ENCODE assay signal across 23 cellular contexts in genomic region chr7:157528785-157529341, GRCh38.
DNase-seq lines count a peak whose midpoint lies in the region; ATAC-seq and TF ChIP-seq lines count a peak whose summit lies in the region.
"Had no signal": no experiment of that assay in that cellular context is flagged by ENCODE, and none has a peak within 500 bp of the region (broad histone marks: within the 10 kb centered on the region; RNA-seq: fewer than 3 reads in every experiment).

No MANE protein-coding gene starts in this region.

- H3K79me2 ChIP-seq in GM23338 (replicated peaks; ENCODE audit: insufficient read depth) = no peaks in the 10 kb centered on the region

- no peaks in the 10 kb centered on the region for H3K4me1 ChIP-seq in left ventricle myocardium inferior
- no peaks in the 10 kb centered on the region for H3K4me1 ChIP-seq in GM23338 (ENCODE audit: insufficient read depth)

- ATAC-seq in left cardiac atrium (no peak), GM23338 (no peak), HG03565 (IDR thresholded peaks at IDR 0.05; ENCODE audit: unreplicated experiment) (no peak)
- ATAC-seq: activated naive CD4-positive, alpha-beta T cell treated with anti-CD3 and anti-CD28 coated beads, Interleukin-2, amount 50 U/mL, for 72 hours; HCT116; stimulated activated memory B cell treated with anti-CD40 and anti-IgM and Interleukin-4, amounts not matched to agents 10 μg/mL and 1 μg/mL and 100 μg/mL, for 72 hours had no signal

- H3K27me3 Mint-ChIP-seq in activated CD4-positive, alpha-beta memory T cell treated with anti-CD3 and anti-CD28 coated beads, Interleukin-2, amount 10 ng/mL, durations not matched to agents 7 days and 5 days = peaks cover 35% of the 10 kb centered on the region
- H3K27me3 Mint-ChIP-seq in osteocyte (ENCODE audit: unreplicated experiment) (no peaks in the 10 kb centered on the region), GM23338 (ENCODE audit: insufficient read depth, low read depth, poor library complexity) (peaks cover 8% of the 10 kb centered on the region)
- H3K27me3 Mint-ChIP-seq: stimulated activated memory B cell treated with anti-CD40 and anti-IgM and Interleukin-4, amounts not matched to agents 10 μg/mL and 1 μg/mL and 100 μg/mL, for 72 hours had no signal

- TF ChIP-seq CTCF in left ventricle myocardium inferior (IDR thresholded peaks at IDR 0.05; ENCODE audit: borderline replicate concordance) (no peak), osteocyte (IDR thresholded peaks at IDR 0.05) (no peak), GM23338 (conservative IDR thresholded peaks at IDR 0.05; ENCODE audit: low read depth in 2 of 2) (no peak)

- POLR2A ChIA-PET in activated CD4-positive, alpha-beta memory T cell treated with anti-CD3 and anti-CD28 coated beads, Interleukin-2, amount 10 ng/mL, durations not matched to agents 7 days and 5 days (lab: Charles Lee) = no interaction called here

- H3K4me1 Mint-ChIP-seq in activated CD4-positive, alpha-beta memory T cell treated with anti-CD3 and anti-CD28 coated beads, Interleukin-2, amount 10 ng/mL, durations not matched to agents 7 days and 5 days = no peaks in the 10 kb centered on the region
- H3K4me1 Mint-ChIP-seq in osteocyte (ENCODE audit: unreplicated experiment) (no peaks in the 10 kb centered on the region), GM23338 (no peaks in the 10 kb centered on the region)
- H3K4me1 Mint-ChIP-seq: central memory CD8-positive, alpha-beta T cell; stimulated activated memory B cell treated with anti-CD40 and anti-IgM and Interleukin-4, amounts not matched to agents 10 μg/mL and 1 μg/mL and 100 μg/mL, for 72 hours had no signal

- no peaks in the 10 kb centered on the region for H3K9me2 ChIP-seq in GM23338 (ENCODE audit: insufficient read depth)

- CTCF ChIA-PET in activated CD4-positive, alpha-beta memory T cell treated with anti-CD3 and anti-CD28 coated beads, Interleukin-2, amount 10 ng/mL, durations not matched to agents 7 days and 5 days (lab: Charles Lee) = no interaction called here

- H3K27ac ChIP-seq in left ventricle myocardium inferior (replicated peaks) = no peak overlapping the region
- H3K27ac ChIP-seq in GM23338 (ENCODE audit: low read depth) = no peak overlapping the region
- H3K27ac ChIP-seq: neutrophil, RWPE1, VCaP had no signal

- H2AFZ ChIP-seq in GM23338 = no peak overlapping the region

- peak; percentile 14 for DNase-seq in left cardiac atrium
- DNase-seq in left ventricle myocardium inferior = no peak
- peak; percentile 11 for DNase-seq in activated CD4-positive, alpha-beta memory T cell treated with anti-CD3 and anti-CD28 coated beads, Interleukin-2, amount 10 ng/mL, durations not matched to agents 7 days and 5 days
- DNase-seq in osteocyte (ENCODE audit: extremely low spot score, unreplicated experiment) = peak; percentile 69
- DNase-seq in GM23338 (ENCODE audit: low spot score) = no peak
- no peak for DNase-seq in NCI-H82 treated with DMSO at 0.1 percent for 48 hours (lab: John Stamatoyannopoulos, UW; ENCODE audit: unreplicated experiment)
- DNase-seq: activated CD4-positive, alpha-beta T cell treated with anti-CD3 and anti-CD28 coated beads, Interleukin-2, amount 50 U/mL, for 1 hour; CD4-positive, CD25-positive, alpha-beta regulatory T cell; Kasumi-1; kidney glomerular epithelial cell; mesenchymal stem cell; NCI-H1092 treated with DMSO at 0.1 percent for 48 hours; NCI-H1930; stimulated activated CD4-positive, alpha-beta T cell treated with anti-CD3 and anti-CD28 coated beads, Interleukin-2, amount 100 ng/mL, for 48 hours had no signal

- H3K36me3 ChIP-seq in left ventricle myocardium inferior (no peaks in the 10 kb centered on the region), GM23338 (ENCODE audit: insufficient read depth) (no peaks in the 10 kb centered on the region)
- H3K36me3 ChIP-seq: neutrophil had no signal

- intact Hi-C loops in left cardiac atrium (cut with DNase I) (no loop called here), left ventricle myocardium inferior (cut with micrococcal nuclease) (no loop called here)

- peaks cover 3% of the 10 kb centered on the region for H3K9me3 Mint-ChIP-seq in activated CD4-positive, alpha-beta memory T cell treated with anti-CD3 and anti-CD28 coated beads, Interleukin-2, amount 10 ng/mL, durations not matched to agents 7 days and 5 days
- peaks cover 17% of the 10 kb centered on the region for H3K9me3 Mint-ChIP-seq in osteocyte (ENCODE audit: unreplicated experiment)
- H3K9me3 Mint-ChIP-seq in GM23338 = peaks cover 95% of the 10 kb centered on the region

- H3K4me3 ChIP-seq in left ventricle myocardium inferior (no peak overlapping the region), GM23338 (no peak overlapping the region)

- H3K27me3 ChIP-seq in left ventricle myocardium inferior (ENCODE audit: low read depth) (peaks cover 21% of the 10 kb centered on the region), GM23338 (ENCODE audit: insufficient read depth) (no peaks in the 10 kb centered on the region)

- H3K4me3 Mint-ChIP-seq in activated CD4-positive, alpha-beta memory T cell treated with anti-CD3 and anti-CD28 coated beads, Interleukin-2, amount 10 ng/mL, durations not matched to agents 7 days and 5 days = no peak overlapping the region
- H3K4me3 Mint-ChIP-seq in osteocyte (ENCODE audit: unreplicated experiment) = no peak overlapping the region
- no peak overlapping the region for H3K4me3 Mint-ChIP-seq in GM23338
- H3K4me3 Mint-ChIP-seq: CD4-positive, CD25-positive, alpha-beta regulatory T cell; central memory CD8-positive, alpha-beta T cell; stimulated activated memory B cell treated with anti-CD40 and anti-IgM and Interleukin-4, amounts not matched to agents 10 μg/mL and 1 μg/mL and 100 μg/mL, for 72 hours; T-helper 2 cell treated with Interferon-gamma antibody and Interleukin-4, amounts not matched to agents 5 μg/mL and 100 μg/mL, for 36 hours had no signal

- H3F3A ChIP-seq in GM23338 (replicated peaks; ENCODE audit: low read depth) = no peaks in the 10 kb centered on the region

- no peak overlapping the region for H3K4me2 ChIP-seq in GM23338

- H3K36me3 Mint-ChIP-seq in activated CD4-positive, alpha-beta memory T cell treated with anti-CD3 and anti-CD28 coated beads, Interleukin-2, amount 10 ng/mL, durations not matched to agents 7 days and 5 days (ENCODE audit: low read depth) = no peaks in the 10 kb centered on the region
- no peaks in the 10 kb centered on the region for H3K36me3 Mint-ChIP-seq in osteocyte (ENCODE audit: unreplicated experiment)
- H3K36me3 Mint-ChIP-seq in GM23338 (ENCODE audit: low read depth) = peaks cover 54% of the 10 kb centered on the region

- no peaks in the 10 kb centered on the region for H4K20me1 ChIP-seq in GM23338 (replicated peaks; ENCODE audit: insufficient read depth)

- H3K27ac Mint-ChIP-seq in activated CD4-positive, alpha-beta memory T cell treated with anti-CD3 and anti-CD28 coated beads, Interleukin-2, amount 10 ng/mL, durations not matched to agents 7 days and 5 days = no peak overlapping the region
- H3K27ac Mint-ChIP-seq in osteocyte (ENCODE audit: unreplicated experiment) (no peak overlapping the region), GM23338 (no peak overlapping the region)
- H3K27ac Mint-ChIP-seq: CD4-positive, CD25-positive, alpha-beta regulatory T cell; stimulated activated memory B cell treated with anti-CD40 and anti-IgM and Interleukin-4, amounts not matched to agents 10 μg/mL and 1 μg/mL and 100 μg/mL, for 72 hours; T-helper 2 cell treated with Interferon-gamma antibody and Interleukin-4, amounts not matched to agents 5 μg/mL and 100 μg/mL, for 36 hours had no signal

- H3K9me3 ChIP-seq in left ventricle myocardium inferior (replicated peaks) = peaks cover 51% of the 10 kb centered on the region
- H3K9me3 ChIP-seq: neutrophil had no signal

TF ChIP-seq in GM23338, 12 proteins besides CTCF, POLR2A, EP300 and RAD21 (continues in another document):
- TF ChIP-seq POLR2AphosphoS5 (IDR thresholded peaks at IDR 0.05; ENCODE audit: low read depth) (no peak), STAT1 (IDR thresholded peaks at IDR 0.05; ENCODE audit: unreplicated experiment) (no peak), EZH2phosphoT487 (IDR thresholded peaks at IDR 0.05; ENCODE audit: unreplicated experiment) (no peak)

Comparison
In these comparisons a context has a peak if more than half of its experiments do, and no peak if none do; other contexts are left out.
1. DNase-seq: peak in left cardiac atrium (single experiment), activated CD4-positive, alpha-beta memory T cell treated with anti-CD3 and anti-CD28 coated beads, Interleukin-2, amount 10 ng/mL, durations not matched to agents 7 days and 5 days (single experiment) and osteocyte (single experiment); none in left ventricle myocardium inferior (single experiment), GM23338 (single experiment) and NCI-H82 treated with DMSO at 0.1 percent for 48 hours (single experiment).